Comparison of ENCODE assay signal across 9 cellular contexts in the genomic region with DNA sequence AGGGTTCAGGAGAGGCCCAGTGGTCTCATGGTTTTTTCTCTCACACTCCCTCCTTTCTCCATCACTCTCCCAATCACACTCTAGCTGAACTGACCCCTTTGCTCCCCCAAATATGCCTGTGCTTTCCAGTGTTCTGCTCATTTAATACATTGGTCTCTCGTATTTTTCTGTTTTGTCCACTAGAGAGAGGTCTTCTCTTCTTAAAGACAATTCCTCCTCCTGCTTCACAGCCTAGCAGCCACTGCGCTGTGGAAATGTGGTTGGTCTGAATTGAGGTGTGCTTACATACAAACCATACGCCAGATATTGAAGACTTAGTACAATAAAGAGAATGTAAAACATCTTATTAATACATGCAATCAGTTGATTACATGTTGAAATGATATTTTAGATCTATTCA.
A peak's percentile ranks its signal among the peaks of the same experiment; 100 is the strongest.
DNase-seq lines count a peak whose midpoint lies in the region; ATAC-seq and TF ChIP-seq lines count a peak whose summit lies in the region.
"Had no signal": no experiment of that assay in that cellular context is flagged by ENCODE, and none has a peak within 500 bp of the region (broad histone marks: within the 10 kb centered on the region; RNA-seq: fewer than 3 reads in every experiment).

No MANE protein-coding gene starts in this region.

- H3K27me3 ChIP-seq in Peyer's patch = no peaks in the 10 kb centered on the region
- no peaks in the 10 kb centered on the region for H3K27me3 ChIP-seq in CD4-positive, alpha-beta memory T cell (ENCODE audit: insufficient read depth, low read length)

- no peak overlapping the region for H3K27ac ChIP-seq in Peyer's patch
- no peak overlapping the region for H3K27ac ChIP-seq in CD4-positive, alpha-beta memory T cell (ENCODE audit: low read depth, low read length)

- no peak for TF ChIP-seq POLR2A in Peyer's patch (IDR thresholded peaks at IDR 0.05)

- peaks cover 0 to 4% (median 3%) of the 10 kb centered on the region in 4 donors for H3K4me1 Mint-ChIP-seq in CD4-positive, alpha-beta memory T cell

- H3K27me3 Mint-ChIP-seq in CD4-positive, alpha-beta memory T cell = no peaks in the 10 kb centered on the region

- H3K4me3 Mint-ChIP-seq in CD4-positive, alpha-beta memory T cell = no peak overlapping the region
- H3K4me3 Mint-ChIP-seq: stimulated activated naive B cell treated with anti-CD40 and anti-IgM and Interleukin-4, amounts not matched to agents 10 μg/mL and 1 μg/mL and 100 μg/mL, for 72 hours had no signal

- no peak overlapping the region for H3K4me3 ChIP-seq in Peyer's patch
- no peak overlapping the region for H3K4me3 ChIP-seq in CD4-positive, alpha-beta memory T cell (ENCODE audit: low read length in 2 of 2)

- CTCF ChIA-PET in CD4-positive, alpha-beta memory T cell (lab: Charles Lee; ENCODE audit: partially characterized antibody) = interaction anchor here (0.8 to 14.8 kb wide), 4 partner anchors 9 to 295 kb away, joined by 3 to 267 read pairs (median 5); partner anchors contain the start of gene CCR5

- peak; percentile 47; the same call in 1 of the 3 replicates for TF ChIP-seq CTCF in GM12872 (IDR thresholded peaks at IDR 0.05; ENCODE audit: insufficient read depth, low read depth, low read length)
- TF ChIP-seq CTCF in Peyer's patch (IDR thresholded peaks at IDR 0.05) = peak in 5 of 6 experiments; percentile 14 to 45 (median 27)

- H3K9me3 ChIP-seq in Peyer's patch = no peaks in the 10 kb centered on the region
- H3K9me3 ChIP-seq in CD4-positive, alpha-beta memory T cell (ENCODE audit: control insufficient read depth in 1 of 2, low read length in 2 of 2) = no peaks in the 10 kb centered on the region

- peak; percentile 36 for DNase-seq in A172 (ENCODE audit: low spot score)
- DNase-seq in Peyer's patch = peak in 2 of 3 donors; percentile 50 to 71
- DNase-seq in globus pallidus (ENCODE audit: low spot score) = peak; percentile 47
- DNase-seq in GM19240 (ENCODE audit: insufficient read length, low spot score) = no peak
- no peak for DNase-seq in CD4-positive, alpha-beta memory T cell
- DNase-seq in NCI-H510A treated with DMSO at 0.1 percent for 48 hours (lab: John Stamatoyannopoulos, UW) = no peak
- DNase-seq: stimulated activated naive B cell treated with anti-CD40 and anti-IgM and Interleukin-4, amounts not matched to agents 10 μg/mL and 1 μg/mL and 100 μg/mL, for 72 hours had no signal

- POLR2A ChIA-PET in CD4-positive, alpha-beta memory T cell (lab: Charles Lee; ENCODE audit: partially characterized antibody) = no interaction called here

- H3K9me3 Mint-ChIP-seq in CD4-positive, alpha-beta memory T cell = no peaks in the 10 kb centered on the region
- H3K9me3 Mint-ChIP-seq: stimulated activated naive B cell treated with anti-CD40 and anti-IgM and Interleukin-4, amounts not matched to agents 10 μg/mL and 1 μg/mL and 100 μg/mL, for 72 hours had no signal

- H3K27ac Mint-ChIP-seq in CD4-positive, alpha-beta memory T cell = peak overlapping the region in 1 of 7 donors; percentile 1
- H3K27ac Mint-ChIP-seq: stimulated activated naive B cell treated with anti-CD40 and anti-IgM and Interleukin-4, amounts not matched to agents 10 μg/mL and 1 μg/mL and 100 μg/mL, for 72 hours had no signal

- no peaks in the 10 kb centered on the region for H3K36me3 ChIP-seq in Peyer's patch
- no peaks in the 10 kb centered on the region for H3K36me3 ChIP-seq in CD4-positive, alpha-beta memory T cell (ENCODE audit: insufficient read depth, low read length)

- H3K36me3 Mint-ChIP-seq in CD4-positive, alpha-beta memory T cell = no peaks in the 10 kb centered on the region
- H3K36me3 Mint-ChIP-seq: stimulated activated naive B cell treated with anti-CD40 and anti-IgM and Interleukin-4, amounts not matched to agents 10 μg/mL and 1 μg/mL and 100 μg/mL, for 72 hours had no signal

- peaks cover 0 to 11% (median under 1%) of the 10 kb centered on the region in 4 donors for H3K4me1 ChIP-seq in Peyer's patch
- H3K4me1 ChIP-seq in CD4-positive, alpha-beta memory T cell (ENCODE audit: insufficient read depth, low read length) = peaks cover 6% of the 10 kb centered on the region

- no peak for ATAC-seq in GM21723 (IDR thresholded peaks at IDR 0.05; ENCODE audit: unreplicated experiment)
- ATAC-seq: stimulated activated naive B cell treated with anti-CD40 and anti-IgM and Interleukin-4, amounts not matched to agents 10 μg/mL and 1 μg/mL and 100 μg/mL, for 72 hours had no signal

- intact Hi-C loops in CD4-positive, alpha-beta memory T cell (cut with micrococcal nuclease) = no loop called here

Comparison
In these comparisons a context has a peak if more than half of its experiments do, and no peak if none do; other contexts are left out.
1. DNase-seq: peak in A172 (single experiment), Peyer's patch (2 of 3) and globus pallidus (single experiment); none in GM19240 (single experiment), CD4-positive, alpha-beta memory T cell (0 of 5) and NCI-H510A treated with DMSO at 0.1 percent for 48 hours (single experiment).